Comparison of ENCODE assay signal across 8 cellular contexts in the genomic region with DNA sequence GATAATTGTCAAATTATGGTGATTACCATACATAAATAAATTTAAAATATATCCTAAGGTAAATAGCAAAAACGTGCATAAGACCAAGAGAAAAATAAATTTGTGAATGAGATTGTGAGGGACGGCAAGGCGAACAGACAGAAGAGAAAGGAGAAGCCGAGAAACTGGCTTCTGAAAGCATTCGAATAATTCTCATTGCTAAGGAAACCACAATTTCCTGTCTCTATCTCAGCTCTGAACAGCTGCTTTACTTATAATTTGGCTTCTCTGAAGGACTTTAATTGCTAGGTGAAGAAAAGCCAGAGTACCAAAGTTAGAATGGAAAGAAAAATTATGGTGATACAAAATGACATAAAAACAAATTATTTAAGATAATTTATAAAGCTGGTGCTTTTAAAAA.
DNase-seq lines count a peak whose midpoint lies in the region; ATAC-seq, FAIRE-seq and TF ChIP-seq lines count a peak whose summit lies in the region.

No MANE protein-coding gene starts in this region.

- ATAC-seq in GM21360 (IDR thresholded peaks at IDR 0.05; ENCODE audit: unreplicated experiment) = peak; percentile 84
- peak; percentile 92 for ATAC-seq in HG03342 (IDR thresholded peaks at IDR 0.05; ENCODE audit: unreplicated experiment)
- no peak for ATAC-seq in aorta (ENCODE audit: low FRiP score)

- TF ChIP-seq CTCF in cardiac fibroblast (IDR thresholded peaks at IDR 0.05; ENCODE audit: low read depth, low read length) (no peak), kidney (IDR thresholded peaks at IDR 0.05; ENCODE audit: borderline replicate concordance, extremely low read depth, insufficient read depth) (no peak)

- no peak overlapping the region for H3K9ac ChIP-seq in kidney (ENCODE audit: low read length in 2 of 2)

- no peaks in the 10 kb centered on the region for H3K36me3 ChIP-seq in aorta (ENCODE audit: control insufficient read depth in 1 of 2, insufficient read depth in 2 of 2, low read length in 1 of 2)
- H3K36me3 ChIP-seq in kidney (ENCODE audit: control insufficient read depth in 1 of 2, insufficient read depth in 2 of 2, low read length in 2 of 2) = no peaks in the 10 kb centered on the region

- no peak overlapping the region for H3K27ac ChIP-seq in aorta (ENCODE audit: low read depth in 1 of 2, low read length in 2 of 2)
- no peak overlapping the region for H3K27ac ChIP-seq in kidney (ENCODE audit: low read depth in 2 of 2, low read length in 2 of 2)

- no peaks in the 10 kb centered on the region for H3K9me3 ChIP-seq in aorta (ENCODE audit: control insufficient read depth, low read length)
- H3K9me3 ChIP-seq in kidney (ENCODE audit: control insufficient read depth in 1 of 2, low read length in 2 of 2) = no peaks in the 10 kb centered on the region

- no peaks in the 10 kb centered on the region for H3K27me3 ChIP-seq in aorta (ENCODE audit: control insufficient read depth in 1 of 2, insufficient read depth in 2 of 2, low read length in 1 of 2)

- H3K4me3 ChIP-seq in cardiac fibroblast (replicated peaks in 1 of 2; ENCODE audit: low read depth in 2 of 2, low read length in 2 of 2) = no peak overlapping the region
- no peak overlapping the region for H3K4me3 ChIP-seq in aorta (ENCODE audit: low read length in 2 of 2)
- no peak overlapping the region for H3K4me3 ChIP-seq in kidney (ENCODE audit: low read length in 2 of 2)

- DNase-seq in GM03348 (ENCODE audit: low spot score) (peak; percentile 53), cardiac fibroblast (ENCODE audit: low read depth in 2 of 2) (peak; percentile 57 to 66), DMS53 (lab: John Stamatoyannopoulos, UW) (no peak), aorta (no peak), kidney (no peak)
- DNase-seq in stimulated activated naive CD4-positive, alpha-beta T cell treated with Interleukin-2 at 50 U/mL for 16 hours (lab: John Stamatoyannopoulos, UW) = no peak

- intact Hi-C loops in aorta (cut with DNase I) (no loop called here), kidney (cut with DNase I) (no loop called here)

- no peak for FAIRE-seq in kidney (lab: Jason Lieb, UNC)

- H3K4me1 ChIP-seq in aorta (ENCODE audit: control insufficient read depth in 1 of 2, insufficient read depth in 2 of 2, low read length in 2 of 2) (no peaks in the 10 kb centered on the region), kidney (ENCODE audit: control insufficient read depth in 1 of 2, insufficient read depth in 1 of 2, low read depth in 1 of 2, low read length in 2 of 2) (no peaks in the 10 kb centered on the region)

- 57 to 59% methylated on average over 5 of the region's 5 CpGs for WGBS in aorta, 2 donors

Comparison
In these comparisons a context has a peak if more than half of its experiments do, and no peak if none do; other contexts are left out.
1. DNase-seq: peak in GM03348 (single experiment) and cardiac fibroblast (2 of 2); none in DMS53 (single experiment), stimulated activated naive CD4-positive, alpha-beta T cell treated with Interleukin-2 at 50 U/mL for 16 hours (single experiment), aorta (0 of 2) and kidney (single experiment).